24 cellular contexts compared by ENCODE assay signal in the genomic region with DNA sequence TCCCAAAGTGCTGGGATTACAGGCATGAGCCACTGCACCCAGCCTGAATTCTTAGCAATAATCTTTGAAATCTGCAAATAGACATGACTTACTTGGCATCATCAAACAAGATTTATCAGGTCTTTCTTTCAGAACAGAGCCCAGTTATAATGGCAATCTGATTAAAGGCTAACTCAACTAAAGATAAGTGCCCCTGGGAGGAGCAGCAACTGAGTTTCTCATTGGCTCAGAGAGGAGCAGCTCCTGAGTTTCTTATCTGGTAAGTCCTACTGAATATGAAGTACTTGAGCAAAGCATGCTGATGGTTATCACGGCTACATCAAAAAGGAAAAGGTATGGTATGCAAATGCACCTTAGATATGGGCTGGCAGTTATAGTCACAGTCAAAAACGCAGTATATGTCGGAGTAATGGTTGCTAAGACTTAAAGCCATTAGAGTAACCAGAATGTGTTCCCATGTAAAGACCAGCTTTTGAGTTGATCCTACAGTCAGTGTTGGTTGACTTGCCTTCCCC.
"Had no signal": no experiment of that assay in that cellular context is flagged by ENCODE, and none has a peak within 500 bp of the region (broad histone marks: within the 10 kb centered on the region; RNA-seq: fewer than 3 reads in every experiment).

No MANE protein-coding gene starts in this region.

- H3K27me3 Mint-ChIP-seq: dendritic cell treated with granulocyte-macrophage colony-stimulating factor and Interleukin-4, amounts not matched to agents 40 ng/mL and 50 ng/mL, for 4 days; type B pancreatic cell had no signal

- H3K36me3 ChIP-seq: colonic mucosa, gastrocnemius medialis, ovary, sigmoid colon, thyroid gland had no signal

- H3K36me3 Mint-ChIP-seq: stimulated activated effector memory CD8-positive, alpha-beta T cell treated with anti-CD3 and anti-CD28 coated beads, Interleukin-12 subunit alpha, Interleukin-12 subunit beta, amount 100 ng/mL, for 72 hours had no signal

- H3K4me3 ChIP-seq: colonic mucosa, gastrocnemius medialis, ovary, psoas muscle, sigmoid colon, stomach, thyroid gland had no signal

- DNase-seq: colonic mucosa; effector CD8-positive, alpha-beta T cell; endodermal cell; foreskin fibroblast; gastrocnemius medialis; head of caudate nucleus; mesenchymal stem cell; midbrain; natural killer cell; occipital lobe; ovary; posterior cingulate gyrus; psoas muscle; right cardiac atrium; sigmoid colon; stimulated activated CD4-positive, alpha-beta T cell treated with anti-CD3 and anti-CD28 coated beads, Interleukin-2, amount 100 ng/mL, for 24 hours; stimulated activated CD4-positive, alpha-beta T cell treated with anti-CD3 and anti-CD28 coated beads, Interleukin-4, amount 100 ng/mL, for 24 hours; stimulated activated naive CD4-positive, alpha-beta T cell treated with Interleukin-2 at 50 U/mL for 16 hours; stomach; thyroid gland had no signal

- H3K27ac Mint-ChIP-seq: dendritic cell treated with granulocyte-macrophage colony-stimulating factor and Interleukin-4, amounts not matched to agents 40 ng/mL and 50 ng/mL, for 4 days; endodermal cell; stimulated activated effector memory CD8-positive, alpha-beta T cell treated with anti-CD3 and anti-CD28 coated beads, Interleukin-12 subunit alpha, Interleukin-12 subunit beta, amount 100 ng/mL, for 72 hours; type B pancreatic cell had no signal

- H3K4me3 Mint-ChIP-seq: dendritic cell treated with granulocyte-macrophage colony-stimulating factor and Interleukin-4, amounts not matched to agents 40 ng/mL and 50 ng/mL, for 4 days; endodermal cell; natural killer cell; stimulated activated effector memory CD8-positive, alpha-beta T cell treated with anti-CD3 and anti-CD28 coated beads, Interleukin-12 subunit alpha, Interleukin-12 subunit beta, amount 100 ng/mL, for 72 hours; type B pancreatic cell had no signal

- H3K27ac ChIP-seq: colonic mucosa, gastrocnemius medialis, ovary, psoas muscle, sigmoid colon, thyroid gland had no signal

- H3K9me3 ChIP-seq: colonic mucosa, gastrocnemius medialis, ovary, psoas muscle, sigmoid colon, thyroid gland had no signal

- H3K27me3 ChIP-seq: colonic mucosa, gastrocnemius medialis, ovary, sigmoid colon, stomach, thyroid gland had no signal

- H3K4me1 ChIP-seq: colonic mucosa, gastrocnemius medialis, psoas muscle, sigmoid colon, thyroid gland had no signal

- ATAC-seq: gastrocnemius medialis, left lobe of liver, psoas muscle, right cardiac atrium had no signal

- H3K9me3 Mint-ChIP-seq: natural killer cell had no signal
